ENCODE assay signal across 9 cellular contexts in the genomic region with DNA sequence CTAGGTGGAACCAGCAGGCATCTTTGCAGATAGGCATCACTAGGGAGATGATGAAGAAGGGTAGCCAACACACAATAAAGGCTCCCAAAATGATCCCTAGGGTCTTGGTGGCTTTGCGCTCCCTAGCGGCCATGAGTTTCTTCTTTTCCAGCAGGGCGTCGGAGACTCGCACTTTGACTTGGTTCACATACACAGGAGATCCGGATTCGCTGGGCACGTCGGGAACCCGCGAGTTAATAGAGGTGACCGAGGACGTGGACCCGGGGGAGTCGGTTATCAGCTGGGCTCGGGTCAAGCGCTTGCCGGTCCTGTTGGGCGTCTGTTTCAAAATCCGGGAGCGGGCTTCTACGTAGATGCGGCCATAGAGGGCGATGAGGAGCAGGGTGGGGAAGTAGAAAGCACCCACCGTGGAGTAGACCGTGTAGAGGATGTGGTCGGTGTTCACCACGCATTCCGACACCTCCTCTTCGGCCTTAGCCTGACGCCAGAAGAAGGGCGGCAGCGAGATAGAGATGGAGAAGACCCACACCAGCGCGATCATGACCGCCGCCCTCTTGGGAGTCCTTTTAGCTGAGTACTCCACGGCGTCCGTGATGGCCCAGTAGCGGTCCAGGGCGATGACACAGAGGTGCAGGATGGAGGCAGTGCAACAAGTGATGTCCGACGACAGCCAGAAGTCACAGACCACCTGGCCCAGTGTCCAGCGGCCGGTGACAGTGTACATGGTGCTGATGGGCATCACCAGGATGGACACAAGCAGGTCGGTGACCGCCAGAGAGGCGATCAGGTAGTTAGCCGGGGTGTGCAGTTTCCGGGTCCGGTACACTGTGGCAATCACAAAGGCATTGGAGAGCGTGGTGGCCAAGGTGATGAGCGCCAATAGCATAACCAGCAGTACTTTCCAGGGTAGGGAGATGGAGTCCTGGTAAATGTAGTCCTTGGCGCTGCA. TPM values are rescaled to one million over a fixed set of nuclear protein-coding genes. Genes with fewer than 3 reads are reported as not detected.
DNase-seq lines count a peak whose midpoint lies in the region; ATAC-seq and TF ChIP-seq lines count a peak whose summit lies in the region.
"Had no signal": no experiment of that assay in that cellular context is flagged by ENCODE, and none has a peak within 500 bp of the region (broad histone marks: within the 10 kb centered on the region; RNA-seq: fewer than 3 reads in every experiment).

No MANE protein-coding gene starts in this region.

- no peak overlapping the region for H3K27ac ChIP-seq in neural cell (ENCODE audit: low read length)

- H3F3A ChIP-seq in neural cell (ENCODE audit: insufficient read depth, low read length, poor library complexity, severe bottlenecking) = no peaks in the 10 kb centered on the region

- no peak for TF ChIP-seq RAD21 in neural cell (conservative IDR thresholded peaks at IDR 0.05)

- H3K27me3 ChIP-seq in BJ (ENCODE audit: control insufficient read depth, insufficient read depth, low read length) (peaks cover 11% of the 10 kb centered on the region), neural cell (ENCODE audit: insufficient read depth, low read depth, low read length) (peaks cover 76% of the 10 kb centered on the region)

- no peak overlapping the region for H3K9ac ChIP-seq in neural cell (ENCODE audit: low read length)

- peak overlapping the region; percentile 52 for H3K4me3 ChIP-seq in BJ (ENCODE audit: low read depth, low read length)
- no peak overlapping the region for H3K4me3 ChIP-seq in fibroblast of the aortic adventitia (ENCODE audit: low read depth, low read length)
- peak overlapping the region; percentile 87 for H3K4me3 ChIP-seq in neural cell (ENCODE audit: low read length)

- no peak for ATAC-seq in GM21717 (IDR thresholded peaks at IDR 0.05; ENCODE audit: unreplicated experiment)
- ATAC-seq in GM21390 (IDR thresholded peaks at IDR 0.05; ENCODE audit: unreplicated experiment) = no peak

- H3K79me2 ChIP-seq in neural cell (replicated peaks; ENCODE audit: insufficient read depth, low read length) = no peaks in the 10 kb centered on the region

- no peaks in the 10 kb centered on the region for H4K20me1 ChIP-seq in neural cell (ENCODE audit: insufficient read depth)

- DNase-seq in BJ (ENCODE audit: low read depth) (no peak), SKM-1 (lab: John Stamatoyannopoulos, UW; ENCODE audit: unreplicated experiment) (peak; percentile 46), fibroblast of the aortic adventitia (ENCODE audit: low read depth) (no peak), NOMO-1 treated with DMSO at 0.1 percent for 48 hours (lab: John Stamatoyannopoulos, UW; ENCODE audit: unreplicated experiment) (no peak), T-helper 9 cell (no peak)
- DNase-seq: NCI-H82 had no signal

- no peaks in the 10 kb centered on the region for H3K9me3 ChIP-seq in neural cell (ENCODE audit: low read length)

- TF ChIP-seq EP300 in neural cell (conservative IDR thresholded peaks at IDR 0.05; ENCODE audit: poor library complexity, severe bottlenecking) = no peak

- H3K36me3 ChIP-seq in BJ (ENCODE audit: control insufficient read depth, insufficient read depth, low read length) (no peaks in the 10 kb centered on the region), neural cell (ENCODE audit: insufficient read depth, low read length) (no peaks in the 10 kb centered on the region)

- CTCF ChIA-PET in BJ (lab: Yijun Ruan, JAX) = interaction anchor here (0.7 to 3.1 kb wide), 3 partner anchors 180 to 1529 kb away, joined by 3 to 24 read pairs (median 3); no protein-coding TSS in a partner anchor

- H3K4me2 ChIP-seq in neural cell (ENCODE audit: low read length) = peak overlapping the region; percentile 31

- TF ChIP-seq CTCF in BJ (IDR thresholded peaks at IDR 0.05; ENCODE audit: insufficient read depth, low read depth, low read length) (peak; percentile 46), fibroblast of the aortic adventitia (IDR thresholded peaks at IDR 0.05; ENCODE audit: insufficient read depth, low read length) (peak; percentile 3), neural cell (IDR thresholded peaks at IDR 0.05; ENCODE audit: poor library complexity, severe bottlenecking) (peak; percentile 1)

- POLR2A ChIA-PET in BJ (lab: Charles Lee) = no interaction called here

- no peaks in the 10 kb centered on the region for H3K9me2 ChIP-seq in neural cell (ENCODE audit: insufficient read depth, low read length)

- H2AFZ ChIP-seq in neural cell (ENCODE audit: low read depth, low read length) = no peak overlapping the region

TF ChIP-seq in neural cell, 6 proteins besides CTCF, POLR2A, EP300 and RAD21:
- TF ChIP-seq, protein P1, sequence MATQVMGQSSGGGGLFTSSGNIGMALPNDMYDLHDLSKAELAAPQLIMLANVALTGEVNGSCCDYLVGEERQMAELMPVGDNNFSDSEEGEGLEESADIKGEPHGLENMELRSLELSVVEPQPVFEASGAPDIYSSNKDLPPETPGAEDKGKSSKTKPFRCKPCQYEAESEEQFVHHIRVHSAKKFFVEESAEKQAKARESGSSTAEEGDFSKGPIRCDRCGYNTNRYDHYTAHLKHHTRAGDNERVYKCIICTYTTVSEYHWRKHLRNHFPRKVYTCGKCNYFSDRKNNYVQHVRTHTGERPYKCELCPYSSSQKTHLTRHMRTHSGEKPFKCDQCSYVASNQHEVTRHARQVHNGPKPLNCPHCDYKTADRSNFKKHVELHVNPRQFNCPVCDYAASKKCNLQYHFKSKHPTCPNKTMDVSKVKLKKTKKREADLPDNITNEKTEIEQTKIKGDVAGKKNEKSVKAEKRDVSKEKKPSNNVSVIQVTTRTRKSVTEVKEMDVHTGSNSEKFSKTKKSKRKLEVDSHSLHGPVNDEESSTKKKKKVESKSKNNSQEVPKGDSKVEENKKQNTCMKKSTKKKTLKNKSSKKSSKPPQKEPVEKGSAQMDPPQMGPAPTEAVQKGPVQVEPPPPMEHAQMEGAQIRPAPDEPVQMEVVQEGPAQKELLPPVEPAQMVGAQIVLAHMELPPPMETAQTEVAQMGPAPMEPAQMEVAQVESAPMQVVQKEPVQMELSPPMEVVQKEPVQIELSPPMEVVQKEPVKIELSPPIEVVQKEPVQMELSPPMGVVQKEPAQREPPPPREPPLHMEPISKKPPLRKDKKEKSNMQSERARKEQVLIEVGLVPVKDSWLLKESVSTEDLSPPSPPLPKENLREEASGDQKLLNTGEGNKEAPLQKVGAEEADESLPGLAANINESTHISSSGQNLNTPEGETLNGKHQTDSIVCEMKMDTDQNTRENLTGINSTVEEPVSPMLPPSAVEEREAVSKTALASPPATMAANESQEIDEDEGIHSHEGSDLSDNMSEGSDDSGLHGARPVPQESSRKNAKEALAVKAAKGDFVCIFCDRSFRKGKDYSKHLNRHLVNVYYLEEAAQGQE (IDR thresholded peaks at IDR 0.05; ENCODE audit: borderline replicate concordance) = no peak
- TF ChIP-seq EZH2 (IDR thresholded peaks at IDR 0.05; ENCODE audit: borderline replicate concordance, insufficient read depth, low read length, poor library complexity, severe bottlenecking) = no peak
- no peak for TF ChIP-seq SMC3 (conservative IDR thresholded peaks at IDR 0.05; ENCODE audit: poor library complexity)
- TF ChIP-seq MXI1 (conservative IDR thresholded peaks at IDR 0.05; ENCODE audit: poor library complexity, severe bottlenecking) = no peak
- no peak for TF ChIP-seq POLR2AphosphoS5 (IDR thresholded peaks at IDR 0.05)
- no peak for TF ChIP-seq TAF1 (IDR thresholded peaks at IDR 0.05; ENCODE audit: low read depth)

RNA-seq across cellular contexts. Expression of gene HTR1B, which starts 0.7 kb away (rescaled TPM):
- polyA plus RNA-seq in BJ (2011; rRNA removed) = 1.4 and 3.1 TPM in 2 replicates
- 2.2 and 2.7 TPM in 2 replicates for polyA minus RNA-seq in BJ (2011; rRNA and poly(A)+ RNA removed)
- total RNA-seq in fibroblast of the aortic adventitia (ENCODE audit: low replicate concordance) = under 0.01 and 0.25 TPM in 2 replicates
- polyA plus RNA-seq in neural cell = 0.19 and 0.58 TPM in 2 replicates
- polyA minus RNA-seq in neural cell = 1.0 and 2.2 TPM in 2 replicates
